23 cellular contexts compared by ENCODE assay signal in genomic region chr16:11299865-11300559, GRCh38. TPM values are rescaled to one million over a fixed set of nuclear protein-coding genes. Genes with fewer than 3 reads are reported as not detected.
DNase-seq lines count a peak whose midpoint lies in the region; ATAC-seq and TF ChIP-seq lines count a peak whose summit lies in the region.
"Had no signal": no experiment of that assay in that cellular context is flagged by ENCODE, and none has a peak within 500 bp of the region (broad histone marks: within the 10 kb centered on the region; RNA-seq: fewer than 3 reads in every experiment).

No MANE protein-coding gene starts in this region.

- no peak overlapping the region for H4K5ac ChIP-seq in IMR-90 (ENCODE audit: low read depth, low read length)

- H3K56ac ChIP-seq in IMR-90 (ENCODE audit: extremely low read depth, insufficient read depth, low read length) = no peak overlapping the region

- dilution Hi-C loops in IMR-90 (cut with HindIII; ENCODE audit: low sequenced_read_pairs, unreplicated experiment) = no loop called here

- no peak for TF ChIP-seq POLR2A in IMR-90 (IDR thresholded peaks at IDR 0.05; ENCODE audit: low read depth, low read length)

- intact Hi-C loops in activated naive CD4-positive, alpha-beta T cell treated with anti-CD3 and anti-CD28 coated beads for 36 hours (cut with micrococcal nuclease) = no loop called here
- intact Hi-C loops in IMR-90 (cut with micrococcal nuclease) = loop anchor here (5.0 kb wide), 1 partner anchor 52 kb away; no protein-coding TSS in a partner anchor
- intact Hi-C loops in activated T-helper 2 cell treated with anti-CD3 and anti-CD28 coated beads, Interferon-gamma antibody, Interleukin-2, Interleukin-4, amounts not matched to agents 10 μg/mL and 5 μg/mL and 100 μg/mL, durations not matched to agents 14 hours and 24 hours and 36 hours (cut with micrococcal nuclease) = loop anchor here (5.0 kb wide), 1 partner anchor 38 kb away; no protein-coding TSS in a partner anchor

- H3K23ac ChIP-seq in IMR-90 (ENCODE audit: low read depth, low read length) = no peak overlapping the region
- H3K23ac ChIP-seq in mesenchymal stem cell (ENCODE audit: low read length in 2 of 2) = no peak overlapping the region

- no peak for ATAC-seq in IMR-90 (ENCODE audit: low read depth)
- ATAC-seq: GM23338 had no signal

- no peak for TF ChIP-seq RAD21 in IMR-90 (IDR thresholded peaks at IDR 0.05; ENCODE audit: low read length)

- H3K27me3 ChIP-seq in IMR-90 (ENCODE audit: control insufficient read depth, insufficient read depth, low read length) (no peaks in the 10 kb centered on the region), mesenchymal stem cell (ENCODE audit: control insufficient read depth in 1 of 2, insufficient read depth in 1 of 2, low read length in 2 of 2) (peaks cover 0 to 4% of the 10 kb centered on the region in 2 experiments)
- H3K27me3 ChIP-seq: SJCRH30 had no signal

- H3K9ac ChIP-seq in IMR-90 (ENCODE audit: low read depth, low read length) (no peak overlapping the region), mesenchymal stem cell (ENCODE audit: low read length) (no peak overlapping the region)
- H3K9ac ChIP-seq: KMS-11 had no signal

- H3K4me1 Mint-ChIP-seq in activated naive CD4-positive, alpha-beta T cell treated with anti-CD3 and anti-CD28 coated beads, Interleukin-2, amount 10 ng/mL, durations not matched to agents 7 days and 5 days = peaks cover 72% of the 10 kb centered on the region
- peaks cover 27% of the 10 kb centered on the region for H3K4me1 Mint-ChIP-seq in activated naive CD4-positive, alpha-beta T cell treated with anti-CD3 and anti-CD28 coated beads for 36 hours (ENCODE audit: low read depth)
- H3K4me1 Mint-ChIP-seq in activated T-helper 2 cell treated with anti-CD3 and anti-CD28 coated beads, Interferon-gamma antibody, Interleukin-2, Interleukin-4, amounts not matched to agents 10 μg/mL and 5 μg/mL and 100 μg/mL, durations not matched to agents 14 hours and 24 hours and 36 hours (ENCODE audit: low read depth) = peaks cover 20% of the 10 kb centered on the region

- H3K4me1 ChIP-seq in IMR-90 (ENCODE audit: control insufficient read depth, insufficient read depth, low read length) (peaks cover 10% of the 10 kb centered on the region), mesenchymal stem cell (ENCODE audit: control insufficient read depth, insufficient read depth, low read depth, low read length) (peaks cover 26% of the 10 kb centered on the region), urinary bladder (ENCODE audit: insufficient read depth) (no peaks in the 10 kb centered on the region)

- no peaks in the 10 kb centered on the region for H3K79me1 ChIP-seq in IMR-90 (ENCODE audit: low read depth in 1 of 2, low read length in 2 of 2)
- H3K79me1 ChIP-seq in mesenchymal stem cell (replicated peaks; ENCODE audit: low read length, poor library complexity, severe bottlenecking) = no peaks in the 10 kb centered on the region

- H3K4ac ChIP-seq in IMR-90 (ENCODE audit: low read depth, low read length) = no peak overlapping the region
- H3K4ac ChIP-seq in mesenchymal stem cell (ENCODE audit: low read depth in 1 of 2, low read length in 2 of 2) = no peak overlapping the region

- H3K4me2 ChIP-seq in IMR-90 (ENCODE audit: low read depth, low read length) (no peak overlapping the region), mesenchymal stem cell (ENCODE audit: low read length, poor library complexity, severe bottlenecking) (no peak overlapping the region)
- H3K4me2 ChIP-seq: GM23338, KMS-11 had no signal

- H2AFZ ChIP-seq in IMR-90 (replicated peaks; ENCODE audit: low read length, poor library complexity) (no peak overlapping the region), mesenchymal stem cell (ENCODE audit: low read depth, low read length) (no peak overlapping the region)
- H2AFZ ChIP-seq: GM23338 had no signal

- H3K4me3 Mint-ChIP-seq in activated naive CD4-positive, alpha-beta T cell treated with anti-CD3 and anti-CD28 coated beads, Interleukin-2, amount 10 ng/mL, durations not matched to agents 7 days and 5 days = no peak overlapping the region
- H3K4me3 Mint-ChIP-seq in activated naive CD4-positive, alpha-beta T cell treated with anti-CD3 and anti-CD28 coated beads for 36 hours = no peak overlapping the region
- no peak overlapping the region for H3K4me3 Mint-ChIP-seq in activated T-helper 2 cell treated with anti-CD3 and anti-CD28 coated beads, Interferon-gamma antibody, Interleukin-2, Interleukin-4, amounts not matched to agents 10 μg/mL and 5 μg/mL and 100 μg/mL, durations not matched to agents 14 hours and 24 hours and 36 hours (ENCODE audit: low read depth)
- H3K4me3 Mint-ChIP-seq: GM23338 had no signal

- H4K20me1 ChIP-seq in IMR-90 (ENCODE audit: insufficient read depth, low read length) = no peaks in the 10 kb centered on the region

- H2AK9ac ChIP-seq in IMR-90 (replicated peaks; ENCODE audit: low read depth, low read length, poor library complexity) = no peak overlapping the region

- H2AK5ac ChIP-seq in IMR-90 (ENCODE audit: low read depth, low read length) = 0 out of 2 replicates have a peak overlapping the region, but pooled peaks have one; percentile 6
- peak overlapping the region; percentile 24 for H2AK5ac ChIP-seq in mesenchymal stem cell (ENCODE audit: low read length, severe bottlenecking)

- POLR2A ChIA-PET in IMR-90 (lab: Charles Lee; ENCODE audit: unreplicated experiment) = no interaction called here

- no peak overlapping the region; the same call in 1 of the 2 replicates for H2BK20ac ChIP-seq in IMR-90 (ENCODE audit: low read depth, low read length)

- TF ChIP-seq CTCF in IMR-90 (conservative IDR thresholded peaks at IDR 0.05; ENCODE audit: low read depth, low read length) = no peak

- H2BK120ac ChIP-seq in IMR-90 (ENCODE audit: low read depth, low read length) = no peak overlapping the region
- H2BK120ac ChIP-seq in mesenchymal stem cell (ENCODE audit: low read depth, low read length) = no peak overlapping the region

- H3K27ac ChIP-seq in IMR-90 (ENCODE audit: insufficient read depth, low read length) (no peak overlapping the region), mesenchymal stem cell (ENCODE audit: low read length, poor library complexity, severe bottlenecking) (no peak overlapping the region), urinary bladder (ENCODE audit: low read depth) (peak overlapping the region; percentile 32)
- H3K27ac ChIP-seq: KMS-11, SJCRH30 had no signal

- H2BK5ac ChIP-seq in IMR-90 (ENCODE audit: low read depth, low read length, poor library complexity, severe bottlenecking) = no peak overlapping the region
- H2BK5ac ChIP-seq in mesenchymal stem cell (ENCODE audit: low read depth, low read length, poor library complexity, severe bottlenecking) = no peak overlapping the region

- H3K9me3 ChIP-seq in IMR-90 (ENCODE audit: control insufficient read depth, insufficient read depth, low read length) = no peaks in the 10 kb centered on the region
- H3K9me3 ChIP-seq in mesenchymal stem cell (ENCODE audit: control insufficient read depth, low read length) = no peaks in the 10 kb centered on the region
- H3K9me3 ChIP-seq: SJCRH30 had no signal

- no peaks in the 10 kb centered on the region for H3K9me3 Mint-ChIP-seq in activated naive CD4-positive, alpha-beta T cell treated with anti-CD3 and anti-CD28 coated beads, Interleukin-2, amount 10 ng/mL, durations not matched to agents 7 days and 5 days
- H3K9me3 Mint-ChIP-seq in activated naive CD4-positive, alpha-beta T cell treated with anti-CD3 and anti-CD28 coated beads for 36 hours = no peaks in the 10 kb centered on the region
- no peaks in the 10 kb centered on the region for H3K9me3 Mint-ChIP-seq in activated T-helper 2 cell treated with anti-CD3 and anti-CD28 coated beads, Interferon-gamma antibody, Interleukin-2, Interleukin-4, amounts not matched to agents 10 μg/mL and 5 μg/mL and 100 μg/mL, durations not matched to agents 14 hours and 24 hours and 36 hours
- H3K9me3 Mint-ChIP-seq: GM23338 had no signal

- no peak overlapping the region for H3K18ac ChIP-seq in IMR-90 (ENCODE audit: low read depth, low read length)
- H3K18ac ChIP-seq in mesenchymal stem cell (ENCODE audit: low read depth in 1 of 2, low read length in 2 of 2) = no peak overlapping the region

- H3K14ac ChIP-seq in IMR-90 (replicated peaks; ENCODE audit: low read depth, low read length) (no peak overlapping the region), mesenchymal stem cell (ENCODE audit: low read length in 2 of 2) (no peak overlapping the region)

- no peak overlapping the region for H4K8ac ChIP-seq in IMR-90 (ENCODE audit: low read depth in 2 of 2, low read length in 2 of 2)
- no peak overlapping the region for H4K8ac ChIP-seq in mesenchymal stem cell (ENCODE audit: low read length)

- H2BK15ac ChIP-seq in IMR-90 (ENCODE audit: low read depth, low read length) = no peak overlapping the region
- no peak overlapping the region for H2BK15ac ChIP-seq in mesenchymal stem cell (ENCODE audit: low read depth, poor library complexity, severe bottlenecking)

- in situ Hi-C loops in IMR-90 (cut with MboI; ENCODE audit: low sequenced_read_pairs) = no loop called here

- H3K36me3 ChIP-seq in IMR-90 (ENCODE audit: control insufficient read depth, insufficient read depth, low read length) = no peaks in the 10 kb centered on the region
- H3K36me3 ChIP-seq in mesenchymal stem cell (ENCODE audit: control insufficient read depth in 1 of 2, insufficient read depth in 2 of 2, low read depth in 1 of 2, low read length in 2 of 2) = no peaks in the 10 kb centered on the region
- no peaks in the 10 kb centered on the region for H3K36me3 ChIP-seq in urinary bladder (ENCODE audit: insufficient read depth)
- H3K36me3 ChIP-seq: SJCRH30 had no signal

- H3K27ac Mint-ChIP-seq in activated naive CD4-positive, alpha-beta T cell treated with anti-CD3 and anti-CD28 coated beads, Interleukin-2, amount 10 ng/mL, durations not matched to agents 7 days and 5 days = peak overlapping the region; percentile 60
- H3K27ac Mint-ChIP-seq in activated naive CD4-positive, alpha-beta T cell treated with anti-CD3 and anti-CD28 coated beads for 36 hours = no peak overlapping the region
- no peak overlapping the region for H3K27ac Mint-ChIP-seq in activated T-helper 2 cell treated with anti-CD3 and anti-CD28 coated beads, Interferon-gamma antibody, Interleukin-2, Interleukin-4, amounts not matched to agents 10 μg/mL and 5 μg/mL and 100 μg/mL, durations not matched to agents 14 hours and 24 hours and 36 hours
- H3K27ac Mint-ChIP-seq: GM23338 had no signal

- no peaks in the 10 kb centered on the region for H3K9me1 ChIP-seq in IMR-90 (ENCODE audit: insufficient read depth, low read length)

- no TSS peak for BruUV-seq in IMR-90 (replicated peaks; lab: Mats Ljungman, UMichigan)

- no peak overlapping the region for H2BK12ac ChIP-seq in mesenchymal stem cell (ENCODE audit: low read length in 2 of 2)

- H4K91ac ChIP-seq in IMR-90 (ENCODE audit: insufficient read depth, low read depth, low read length) (no peak overlapping the region), mesenchymal stem cell (ENCODE audit: low read length) (no peak overlapping the region)

- WGBS in IMR-90 (ENCODE audit: extremely low coverage in 2 of 2, insufficient read length in 1 of 2), 2 experiments = no CpG with 5 or more reads among the region's 6 CpGs
- 100% methylated on average over 4 of the region's 6 CpGs for WGBS in mesenchymal stem cell
- WGBS in urinary bladder = 84% methylated on average over 6 of the region's 6 CpGs

- H3K36me3 Mint-ChIP-seq in activated naive CD4-positive, alpha-beta T cell treated with anti-CD3 and anti-CD28 coated beads, Interleukin-2, amount 10 ng/mL, durations not matched to agents 7 days and 5 days = no peaks in the 10 kb centered on the region
- H3K36me3 Mint-ChIP-seq in activated naive CD4-positive, alpha-beta T cell treated with anti-CD3 and anti-CD28 coated beads for 36 hours (ENCODE audit: low read depth) = no peaks in the 10 kb centered on the region
- H3K36me3 Mint-ChIP-seq in activated T-helper 2 cell treated with anti-CD3 and anti-CD28 coated beads, Interferon-gamma antibody, Interleukin-2, Interleukin-4, amounts not matched to agents 10 μg/mL and 5 μg/mL and 100 μg/mL, durations not matched to agents 14 hours and 24 hours and 36 hours (ENCODE audit: low read depth) = no peaks in the 10 kb centered on the region

- H3K27me3 Mint-ChIP-seq in activated naive CD4-positive, alpha-beta T cell treated with anti-CD3 and anti-CD28 coated beads, Interleukin-2, amount 10 ng/mL, durations not matched to agents 7 days and 5 days = peaks cover 10% of the 10 kb centered on the region
- H3K27me3 Mint-ChIP-seq in activated naive CD4-positive, alpha-beta T cell treated with anti-CD3 and anti-CD28 coated beads for 36 hours (ENCODE audit: low read depth) = no peaks in the 10 kb centered on the region
- no peaks in the 10 kb centered on the region for H3K27me3 Mint-ChIP-seq in activated T-helper 2 cell treated with anti-CD3 and anti-CD28 coated beads, Interferon-gamma antibody, Interleukin-2, Interleukin-4, amounts not matched to agents 10 μg/mL and 5 μg/mL and 100 μg/mL, durations not matched to agents 14 hours and 24 hours and 36 hours (ENCODE audit: low read depth)

- DNase-seq in activated naive CD4-positive, alpha-beta T cell treated with anti-CD3 and anti-CD28 coated beads, Interleukin-2, amount 10 ng/mL, durations not matched to agents 7 days and 5 days = no peak
- no peak for DNase-seq in activated naive CD4-positive, alpha-beta T cell treated with anti-CD3 and anti-CD28 coated beads for 36 hours
- DNase-seq in IMR-90 (no peak), mesenchymal stem cell (no peak), ecto neural progenitor cell (ENCODE audit: low spot score) (no peak)
- DNase-seq in activated effector memory CD4-positive, alpha-beta T cell treated with Interleukin-2 at 50 U/mL for 16 hours = no peak
- DNase-seq in activated T-helper 2 cell treated with anti-CD3 and anti-CD28 coated beads, Interferon-gamma antibody, Interleukin-2, Interleukin-4, amounts not matched to agents 10 μg/mL and 5 μg/mL and 100 μg/mL, durations not matched to agents 14 hours and 24 hours and 36 hours (ENCODE audit: low spot score) = no peak
- DNase-seq: AML-193, DMS53, HCEC 1CT, NCI-H1105, NCI-H146, NCI-H2029, NCI-H524 treated with DMSO at 0.1 percent for 48 hours, NCI-H82, OCI-M1, SJCRH30 had no signal

- CTCF ChIA-PET in activated naive CD4-positive, alpha-beta T cell treated with anti-CD3 and anti-CD28 coated beads, Interleukin-2, amount 10 ng/mL, durations not matched to agents 7 days and 5 days (lab: Charles Lee) = no interaction called here
- CTCF ChIA-PET in activated naive CD4-positive, alpha-beta T cell treated with anti-CD3 and anti-CD28 coated beads for 36 hours (lab: Charles Lee) = no interaction called here
- CTCF ChIA-PET in IMR-90 (lab: Yijun Ruan, JAX) = no interaction called here

- H3K4me3 ChIP-seq in IMR-90 (ENCODE audit: insufficient read depth, low read depth, low read length) (no peak overlapping the region), mesenchymal stem cell (ENCODE audit: insufficient read depth in 1 of 2, low read depth in 1 of 2, low read length in 2 of 2) (no peak overlapping the region), urinary bladder (ENCODE audit: low read depth, low read length) (no peak overlapping the region)
- H3K4me3 ChIP-seq: GM23338, SJCRH30 had no signal

RNA-seq across cellular contexts. Expression of gene PRM1, which starts 18.9 kb away (rescaled TPM):
- not detected for total RNA-seq in activated naive CD4-positive, alpha-beta T cell treated with anti-CD3 and anti-CD28 coated beads for 36 hours
- not detected in 2 replicates for total RNA-seq in IMR-90 (2012; rRNA removed)
- polyA plus RNA-seq in IMR-90 (2012; rRNA removed) = not detected in 2 replicates
- not detected in 2 replicates for polyA plus RNA-seq in IMR-90 (2012; cell fraction: cytosol; rRNA removed)
- polyA plus RNA-seq in IMR-90 (2012; cell fraction: nucleus; rRNA removed; ENCODE audit: low replicate concordance) = not detected in 2 replicates
- polyA plus RNA-seq in mesenchymal stem cell (2013, experiment 1 of 2) = not detected
- polyA plus RNA-seq in mesenchymal stem cell (2013, experiment 2 of 2) = not detected
- not detected for total RNA-seq in urinary bladder
- not detected for polyA plus RNA-seq in urinary bladder
- not detected in 2 replicates for total RNA-seq in activated T-helper 2 cell treated with anti-CD3 and anti-CD28 coated beads, Interferon-gamma antibody, Interleukin-2, Interleukin-4, amounts not matched to agents 10 μg/mL and 5 μg/mL and 100 μg/mL, durations not matched to agents 14 hours and 24 hours and 36 hours
- total RNA-seq: A172, GM23338, HT1080, SJCRH30 had no signal
- polyA plus RNA-seq: AG04450 had no signal

RNA-seq across cellular contexts. Expression of gene PRM2, which starts 23.7 kb away (rescaled TPM):
- total RNA-seq in activated naive CD4-positive, alpha-beta T cell treated with anti-CD3 and anti-CD28 coated beads for 36 hours = not detected
- total RNA-seq in IMR-90 (2012; rRNA removed) (not detected in 2 replicates), urinary bladder (not detected)
- polyA plus RNA-seq in IMR-90 (2012; rRNA removed) (not detected in 2 replicates), urinary bladder (not detected)
- polyA plus RNA-seq in IMR-90 (2012; cell fraction: cytosol; rRNA removed) = not detected in 2 replicates
- polyA plus RNA-seq in IMR-90 (2012; cell fraction: nucleus; rRNA removed; ENCODE audit: low replicate concordance) = not detected in 2 replicates
- not detected for polyA plus RNA-seq in mesenchymal stem cell (2013, experiment 1 of 2)
- polyA plus RNA-seq in mesenchymal stem cell (2013, experiment 2 of 2) = not detected
- not detected in 2 replicates for total RNA-seq in activated T-helper 2 cell treated with anti-CD3 and anti-CD28 coated beads, Interferon-gamma antibody, Interleukin-2, Interleukin-4, amounts not matched to agents 10 μg/mL and 5 μg/mL and 100 μg/mL, durations not matched to agents 14 hours and 24 hours and 36 hours
- total RNA-seq: A172, GM23338, HT1080, SJCRH30 had no signal
- polyA plus RNA-seq: AG04450, GM23338 had no signal

RNA-seq across cellular contexts. Expression of gene PRM3, which starts 26.6 kb away (rescaled TPM):
- total RNA-seq in activated naive CD4-positive, alpha-beta T cell treated with anti-CD3 and anti-CD28 coated beads for 36 hours = not detected
- not detected in 2 replicates for total RNA-seq in IMR-90 (2012; rRNA removed)
- not detected in 2 replicates for polyA plus RNA-seq in IMR-90 (2012; rRNA removed)
- polyA plus RNA-seq in IMR-90 (2012; cell fraction: cytosol; rRNA removed) = not detected in 2 replicates
- not detected in 2 replicates for polyA plus RNA-seq in IMR-90 (2012; cell fraction: nucleus; rRNA removed; ENCODE audit: low replicate concordance)
- polyA plus RNA-seq in mesenchymal stem cell (2013, experiment 1 of 2) = not detected
- not detected for polyA plus RNA-seq in mesenchymal stem cell (2013, experiment 2 of 2)
- total RNA-seq in urinary bladder = not detected
- not detected for polyA plus RNA-seq in urinary bladder
- total RNA-seq in activated T-helper 2 cell treated with anti-CD3 and anti-CD28 coated beads, Interferon-gamma antibody, Interleukin-2, Interleukin-4, amounts not matched to agents 10 μg/mL and 5 μg/mL and 100 μg/mL, durations not matched to agents 14 hours and 24 hours and 36 hours = not detected in 2 replicates
- total RNA-seq: A172, GM23338, HT1080, SJCRH30 had no signal
- polyA plus RNA-seq: AG04450, GM23338 had no signal

RNA-seq across cellular contexts. Expression of gene TNP2, which starts 30.9 kb away (rescaled TPM):
- total RNA-seq in activated naive CD4-positive, alpha-beta T cell treated with anti-CD3 and anti-CD28 coated beads for 36 hours = not detected
- not detected in 2 replicates for total RNA-seq in IMR-90 (2012; rRNA removed)
- not detected in 2 replicates for polyA plus RNA-seq in IMR-90 (2012; rRNA removed)
- polyA plus RNA-seq in IMR-90 (2012; cell fraction: cytosol; rRNA removed) = not detected in 2 replicates
- not detected in 2 replicates for polyA plus RNA-seq in IMR-90 (2012; cell fraction: nucleus; rRNA removed; ENCODE audit: low replicate concordance)
- polyA plus RNA-seq in mesenchymal stem cell (2013, experiment 1 of 2) = not detected
- not detected for polyA plus RNA-seq in mesenchymal stem cell (2013, experiment 2 of 2)
- total RNA-seq in urinary bladder = not detected
- not detected for polyA plus RNA-seq in urinary bladder
- total RNA-seq in activated T-helper 2 cell treated with anti-CD3 and anti-CD28 coated beads, Interferon-gamma antibody, Interleukin-2, Interleukin-4, amounts not matched to agents 10 μg/mL and 5 μg/mL and 100 μg/mL, durations not matched to agents 14 hours and 24 hours and 36 hours = not detected in 2 replicates
- total RNA-seq: A172, GM23338, HT1080, SJCRH30 had no signal
- polyA plus RNA-seq: AG04450, GM23338 had no signal

RNA-seq across cellular contexts. Expression of gene SOCS1, which starts 44.0 kb away (rescaled TPM):
- total RNA-seq in activated naive CD4-positive, alpha-beta T cell treated with anti-CD3 and anti-CD28 coated beads for 36 hours = 10 to 100 TPM; 45.1 to 45.6 TPM
- 2.0 and 2.2 TPM in 2 replicates for total RNA-seq in IMR-90 (2012; rRNA removed)
- polyA plus RNA-seq in IMR-90 (2012; rRNA removed) = 19.9 and 22.0 TPM in 2 replicates
- polyA plus RNA-seq in IMR-90 (2012; cell fraction: cytosol; rRNA removed) = 42.9 and 94.9 TPM in 2 replicates
- polyA plus RNA-seq in IMR-90 (2012; cell fraction: nucleus; rRNA removed; ENCODE audit: low replicate concordance) = 109 and 179 TPM in 2 replicates
- polyA plus RNA-seq in mesenchymal stem cell (2013, experiment 1 of 2) = 22.8 TPM
- 21.9 TPM for polyA plus RNA-seq in mesenchymal stem cell (2013, experiment 2 of 2)
- 6.9 TPM for total RNA-seq in urinary bladder
- polyA plus RNA-seq in urinary bladder = 15.0 TPM
- total RNA-seq in activated T-helper 2 cell treated with anti-CD3 and anti-CD28 coated beads, Interferon-gamma antibody, Interleukin-2, Interleukin-4, amounts not matched to agents 10 μg/mL and 5 μg/mL and 100 μg/mL, durations not matched to agents 14 hours and 24 hours and 36 hours = 217 and 219 TPM in 2 replicates
- total RNA-seq: A172 had no signal
